ENCODE assay signal across 13 cellular contexts in the genomic region with DNA sequence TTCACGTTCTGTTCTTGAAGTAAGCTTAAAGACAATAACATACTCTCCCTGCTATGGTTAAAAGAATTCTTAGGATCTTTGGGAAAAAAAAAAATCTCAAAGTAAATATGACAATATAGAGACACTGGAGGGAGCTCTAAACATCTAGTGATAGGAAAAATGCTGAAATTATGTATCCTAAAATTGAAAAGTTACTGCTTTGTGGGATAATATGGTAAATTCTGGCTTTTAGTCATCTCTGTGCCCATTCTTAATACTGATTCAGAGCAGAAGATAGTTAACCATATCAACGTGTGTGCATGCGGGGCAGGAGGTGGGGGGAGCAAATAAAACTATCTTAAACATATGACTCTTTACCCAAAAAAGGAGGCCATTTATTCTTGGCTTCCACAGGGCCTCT.
DNase-seq lines count a peak whose midpoint lies in the region; ATAC-seq and TF ChIP-seq lines count a peak whose summit lies in the region.
"Had no signal": no experiment of that assay in that cellular context is flagged by ENCODE, and none has a peak within 500 bp of the region (broad histone marks: within the 10 kb centered on the region; RNA-seq: fewer than 3 reads in every experiment).

No MANE protein-coding gene starts in this region.

- 74 to 75% methylated on average over 3 of the region's 3 CpGs for WGBS in heart right ventricle, 2 donors

- H3K27me3 ChIP-seq in heart right ventricle, result no peaks in the 10 kb centered on the region
- no peaks in the 10 kb centered on the region for H3K27me3 ChIP-seq in right atrium auricular region
- no peaks in the 10 kb centered on the region for H3K27me3 ChIP-seq in uterus

- peaks cover 0 to 8% (median 0%) of the 10 kb centered on the region in 9 donors for H3K36me3 ChIP-seq in heart right ventricle
- no peaks in the 10 kb centered on the region for H3K36me3 ChIP-seq in right atrium auricular region
- no peaks in the 10 kb centered on the region for H3K36me3 ChIP-seq in uterus

- DNase-seq in heart right ventricle (no peak), right atrium auricular region (ENCODE audit: low spot score) (no peak), hepatic stellate cell (ENCODE audit: low spot score) (peak; percentile 17), uterus (no peak)
- no peak for DNase-seq in stimulated activated naive CD4-positive, alpha-beta T cell treated with Interleukin-2 at 50 U/mL for 16 hours (lab: John Stamatoyannopoulos, UW)
- DNase-seq: C1 segment of cervical spinal cord, cortex of kidney, hippocampal formation, mesendoderm, NCI-H187 treated with DMSO at 0.1 percent for 48 hours had no signal

- TF ChIP-seq CTCF in heart right ventricle (IDR thresholded peaks at IDR 0.05) (peak in 5 of 9 donors; percentile 14 to 35 (median 23)), right atrium auricular region (IDR thresholded peaks at IDR 0.05) (peak in 1 of 2 donors; percentile 17), uterus (IDR thresholded peaks at IDR 0.05) (peak in 1 of 4 experiments; percentile 18)

- no peak for ATAC-seq in heart right ventricle
- peak; percentile 45; the same call in 2 of the 3 replicates for ATAC-seq in SK-N-SH treated with all-trans-retinoic acid at 6 μM for 48 hours
- ATAC-seq in GM18909 (IDR thresholded peaks at IDR 0.05; ENCODE audit: poor library complexity, unreplicated experiment), result no peak
- no peak for ATAC-seq in HG03175 (IDR thresholded peaks at IDR 0.05; ENCODE audit: unreplicated experiment)

- no peak overlapping the region for H3K27ac ChIP-seq in heart right ventricle
- no peak overlapping the region for H3K27ac ChIP-seq in right atrium auricular region
- H3K27ac ChIP-seq in uterus, result peak overlapping the region; percentile 60 to 77

- H3K4me3 ChIP-seq in heart right ventricle, result no peak overlapping the region
- H3K4me3 ChIP-seq in right atrium auricular region, result no peak overlapping the region
- H3K4me3 ChIP-seq in uterus, result no peak overlapping the region

- H3K9me3 ChIP-seq in heart right ventricle, result no peaks in the 10 kb centered on the region
- H3K9me3 ChIP-seq in right atrium auricular region, result no peaks in the 10 kb centered on the region
- H3K9me3 ChIP-seq in uterus, result no peaks in the 10 kb centered on the region

- TF ChIP-seq POLR2A in uterus (IDR thresholded peaks at IDR 0.05), result no peak

- intact Hi-C loops in heart right ventricle (cut with DNase I), result loop anchor here in 2 of 10 donors (10.0 kb wide), 1 partner anchor 361 kb away; the partner anchor contains the start of gene ATXN1 (in 2 of the 2)
- intact Hi-C loops in uterus (cut with DNase I; ENCODE audit: low total_unique reads), result loop anchor here (10.0 kb wide), 1 partner anchor 59 kb away; no protein-coding TSS in a partner anchor

- peaks cover 0 to 42% (median 7%) of the 10 kb centered on the region in 9 donors for H3K4me1 ChIP-seq in heart right ventricle
- peaks cover 0 to 15% of the 10 kb centered on the region in 2 donors for H3K4me1 ChIP-seq in right atrium auricular region
- peaks cover 15 to 23% of the 10 kb centered on the region in 2 donors for H3K4me1 ChIP-seq in uterus

TF ChIP-seq in SK-N-SH treated with all-trans-retinoic acid at 6 μM for 48 hours, 23 proteins besides CTCF, POLR2A, EP300 and RAD21:
- no peak for TF ChIP-seq ZFP3 (CRISPR knock-in tag; IDR thresholded peaks at IDR 0.05)
- no peak for TF ChIP-seq TCF4 (CRISPR knock-in tag; IDR thresholded peaks at IDR 0.05; ENCODE audit: borderline replicate concordance)
- no peak for TF ChIP-seq ZNF8 (CRISPR knock-in tag; IDR thresholded peaks at IDR 0.05)
- TF ChIP-seq GLIS3 (CRISPR knock-in tag; IDR thresholded peaks at IDR 0.05), result no peak
- TF ChIP-seq ZNF70 (CRISPR knock-in tag; IDR thresholded peaks at IDR 0.05), result no peak

Comparison
In these comparisons a context has a peak if more than half of its experiments do, and no peak if none do; other contexts are left out.
1. H3K27ac ChIP-seq: peak in uterus (2 of 2); none in heart right ventricle (0 of 10) and right atrium auricular region (0 of 2).